In genomic region chr15:61613729-61614128, GRCh38 we compare ENCODE assay signal across 23 cellular contexts.
"Had no signal": no experiment of that assay in that cellular context is flagged by ENCODE, and none has a peak within 500 bp of the region (broad histone marks: within the 10 kb centered on the region; RNA-seq: fewer than 3 reads in every experiment).

No MANE protein-coding gene starts in this region.

- H3K9me3 ChIP-seq: prostate gland had no signal

- H3K4me3 Mint-ChIP-seq: activated CD8-positive, alpha-beta T cell treated with anti-CD3 and anti-CD28 coated beads for 36 hours; activated T-helper 17 cell treated with anti-CD3 and anti-CD28 coated beads, Interleukin-2, amount 50 U/mL, for 72 hours; memory B cell; neural crest cell; stimulated activated naive CD8-positive, alpha-beta T cell treated with anti-CD3 and anti-CD28 coated beads, Interleukin-15, Interleukin-2, amounts not matched to agents 100 ng/mL and 50 ng/mL, for 24 hours had no signal

- DNase-seq: activated CD4-positive, alpha-beta T cell treated with anti-CD3 and anti-CD28 coated beads for 48 hours; activated CD4-positive, CD25-positive, alpha-beta regulatory T cell; activated CD8-positive, alpha-beta T cell treated with anti-CD3 and anti-CD28 coated beads for 36 hours; activated naive CD4-positive, alpha-beta T cell treated with Interleukin-2 at 50 U/mL for 16 hours; activated T-cell treated with anti-CD3 and anti-CD28 coated beads, Interleukin-2, amount 50 U/mL, for 1 hour; dermis blood vessel endothelial cell; effector memory CD4-positive, alpha-beta T cell; esophagus squamous epithelium; gastrocnemius medialis; heart left ventricle; left ventricle myocardium inferior; right cardiac atrium; T1000; trophoblast cell had no signal

- ATAC-seq: activated CD8-positive, alpha-beta T cell treated with anti-CD3 and anti-CD28 coated beads for 36 hours; activated T-helper 17 cell treated with anti-CD3 and anti-CD28 coated beads, Interleukin-2, amount 50 U/mL, for 72 hours; gastrocnemius medialis; heart left ventricle; right cardiac atrium had no signal

- H3K4me1 Mint-ChIP-seq: activated T-helper 17 cell treated with anti-CD3 and anti-CD28 coated beads, Interleukin-2, amount 50 U/mL, for 72 hours; memory B cell; neural crest cell had no signal

- FAIRE-seq: endothelial cell of umbilical vein had no signal

- H3K27ac Mint-ChIP-seq: activated CD8-positive, alpha-beta T cell treated with anti-CD3 and anti-CD28 coated beads for 36 hours; activated T-helper 17 cell treated with anti-CD3 and anti-CD28 coated beads, Interleukin-2, amount 50 U/mL, for 72 hours; memory B cell; stimulated activated naive CD8-positive, alpha-beta T cell treated with anti-CD3 and anti-CD28 coated beads, Interleukin-15, Interleukin-2, amounts not matched to agents 100 ng/mL and 50 ng/mL, for 24 hours had no signal

- H3K4me1 ChIP-seq: esophagus squamous epithelium, gastrocnemius medialis, heart left ventricle, left ventricle myocardium inferior, prostate gland, suprapubic skin had no signal

- H3K27ac ChIP-seq: cardiac muscle cell, esophagus squamous epithelium, gastrocnemius medialis, heart left ventricle, left ventricle myocardium inferior, prostate gland, skin epidermis, suprapubic skin had no signal

- H3K36me3 ChIP-seq: cardiac muscle cell, esophagus squamous epithelium, gastrocnemius medialis, heart left ventricle, left ventricle myocardium inferior, prostate gland, suprapubic skin had no signal

- H3K4me3 ChIP-seq: cardiac muscle cell, esophagus squamous epithelium, gastrocnemius medialis, heart left ventricle, left ventricle myocardium inferior, prostate gland, skin epidermis, suprapubic skin had no signal

- H3K27me3 ChIP-seq: esophagus squamous epithelium, gastrocnemius medialis, suprapubic skin had no signal
